ENCODE assay signal across 18 cellular contexts in genomic region chr2:1956520-1957289, GRCh38.
DNase-seq lines count a peak whose midpoint lies in the region; ATAC-seq, FAIRE-seq and TF ChIP-seq lines count a peak whose summit lies in the region.
"Had no signal": no experiment of that assay in that cellular context is flagged by ENCODE, and none has a peak within 500 bp of the region (broad histone marks: within the 10 kb centered on the region; RNA-seq: fewer than 3 reads in every experiment).

No MANE protein-coding gene starts in this region.

- no peaks in the 10 kb centered on the region for H3F3A ChIP-seq in neural progenitor cell (ENCODE audit: low read depth)

- H3K9ac ChIP-seq in neural progenitor cell = no peak overlapping the region

- H3K4me3 ChIP-seq in pancreas (no peak overlapping the region), neural progenitor cell (no peak overlapping the region)
- H3K4me3 ChIP-seq: GM23338 had no signal

- no peak overlapping the region for H3K4me2 ChIP-seq in neural progenitor cell
- H3K4me2 ChIP-seq: GM23338 had no signal

- no peaks in the 10 kb centered on the region for H4K20me1 ChIP-seq in neural progenitor cell (ENCODE audit: low read depth)

- H2AFZ ChIP-seq in neural progenitor cell (replicated peaks) = no peak overlapping the region
- H2AFZ ChIP-seq: GM23338 had no signal

- H3K27ac ChIP-seq in pancreas (no peak overlapping the region), neural progenitor cell (no peak overlapping the region)

- H3K27me3 Mint-ChIP-seq in neural progenitor cell (ENCODE audit: insufficient read depth, low read depth) = peaks cover 10% of the 10 kb centered on the region

- no peaks in the 10 kb centered on the region for H3K36me3 Mint-ChIP-seq in neural progenitor cell
- H3K36me3 Mint-ChIP-seq: CD4-positive, alpha-beta memory T cell had no signal

- intact Hi-C loops in pancreas (cut with DNase I) = no loop called here

- FAIRE-seq in frontal cortex (lab: Jason Lieb, UNC) (peak; percentile 19), pancreas (lab: Jason Lieb, UNC) (peak; percentile 49)
- FAIRE-seq: GM12891, GM18507 had no signal

- H3K4me1 Mint-ChIP-seq in neural progenitor cell = no peaks in the 10 kb centered on the region
- H3K4me1 Mint-ChIP-seq: CD4-positive, alpha-beta memory T cell; GM23338; H9 had no signal

- H3K36me3 ChIP-seq in pancreas (no peaks in the 10 kb centered on the region), neural progenitor cell (no peaks in the 10 kb centered on the region)

- H3K4me3 Mint-ChIP-seq in neural progenitor cell = no peak overlapping the region
- H3K4me3 Mint-ChIP-seq: CD4-positive, alpha-beta memory T cell; GM23338; H9 had no signal

- H3K4me1 ChIP-seq in pancreas (no peaks in the 10 kb centered on the region), neural progenitor cell (no peaks in the 10 kb centered on the region)

- no peaks in the 10 kb centered on the region for H3K9me3 Mint-ChIP-seq in neural progenitor cell
- H3K9me3 Mint-ChIP-seq: GM23338 had no signal

- 72 to 90% methylated on average over 4 of the region's 4 CpGs for WGBS in pancreas, 2 donors

- H3K27ac Mint-ChIP-seq in neural progenitor cell = no peak overlapping the region
- H3K27ac Mint-ChIP-seq: CD4-positive, alpha-beta memory T cell; GM23338; H9 had no signal

- ATAC-seq in pancreas (no peak), HG03520 (IDR thresholded peaks at IDR 0.05; ENCODE audit: unreplicated experiment) (no peak)
- ATAC-seq: GM23338, HCT116 had no signal

- H3K27me3 ChIP-seq in pancreas = no peaks in the 10 kb centered on the region
- no peaks in the 10 kb centered on the region for H3K27me3 ChIP-seq in neural progenitor cell

- no peaks in the 10 kb centered on the region for H3K79me2 ChIP-seq in neural progenitor cell (ENCODE audit: low read depth)

- TF ChIP-seq CTCF in pancreas (IDR thresholded peaks at IDR 0.05) (no peak), neural progenitor cell (IDR thresholded peaks at IDR 0.05) (no peak)

- no peaks in the 10 kb centered on the region for H3K9me3 ChIP-seq in pancreas
- H3K9me3 ChIP-seq in neural progenitor cell (ENCODE audit: low read depth) = no peaks in the 10 kb centered on the region

- DNase-seq in frontal cortex (ENCODE audit: low spot score in 2 of 2) (no peak), pancreas (no peak), ureter (ENCODE audit: low spot score) (peak; percentile 69), neural progenitor cell (ENCODE audit: low spot score) (no peak)
- no peak for DNase-seq in stimulated activated CD4-positive, alpha-beta T cell treated with anti-CD3 and anti-CD28 coated beads, Interleukin-4, amount 100 ng/mL, for 24 hours
- DNase-seq: C1 segment of cervical spinal cord; Calu3; CD4-positive, alpha-beta memory T cell; COR-L47; DMS53; DMS79 treated with DMSO at 0.1 percent for 48 hours; GF-D8; H9 had no signal
